Comparison of ENCODE assay signal across 17 cellular contexts in the genomic region with DNA sequence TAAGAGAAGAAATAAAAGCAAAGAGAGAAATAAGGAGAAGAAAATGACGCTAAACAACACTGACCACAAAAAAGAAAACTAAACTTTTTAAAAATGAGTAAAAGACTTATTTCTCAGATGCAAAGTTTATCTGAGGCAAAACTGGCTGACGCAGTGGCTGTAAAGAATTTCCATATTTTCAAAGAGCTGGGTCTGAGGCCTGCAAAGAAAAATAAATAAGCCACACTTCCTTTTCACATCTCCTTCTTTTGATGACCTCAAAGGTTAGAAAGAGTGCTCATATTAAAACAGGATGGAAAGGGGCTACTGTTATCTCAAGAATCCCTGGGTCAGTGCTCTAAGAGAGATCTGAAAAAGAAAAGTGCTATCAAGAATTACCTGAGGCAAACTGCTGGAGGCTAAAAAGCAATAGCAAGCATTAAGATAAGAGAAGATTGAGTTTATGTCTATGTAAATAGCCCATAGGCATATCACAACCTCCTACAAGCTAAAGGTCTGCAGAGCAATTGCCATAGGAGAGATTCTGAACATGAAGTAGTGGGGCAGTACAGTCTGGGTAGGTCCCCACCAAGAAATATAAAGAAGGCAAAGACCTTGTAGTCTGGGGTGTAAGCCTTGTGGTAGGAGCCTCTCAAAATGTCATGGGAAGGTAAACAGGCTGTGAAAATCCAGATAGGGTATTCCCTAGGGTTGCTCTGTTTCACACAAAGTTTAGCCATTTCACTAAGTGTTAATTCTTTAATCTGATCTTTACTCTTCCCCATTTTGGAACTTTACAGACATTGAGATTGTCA.
DNase-seq lines count a peak whose midpoint lies in the region; ATAC-seq and TF ChIP-seq lines count a peak whose summit lies in the region.
"Had no signal": no experiment of that assay in that cellular context is flagged by ENCODE, and none has a peak within 500 bp of the region (broad histone marks: within the 10 kb centered on the region; RNA-seq: fewer than 3 reads in every experiment).

No MANE protein-coding gene starts in this region.

- H2BK120ac ChIP-seq in neuronal stem cell (ENCODE audit: low read depth, low read length) = no peak overlapping the region

- H3K27me3 ChIP-seq in neuronal stem cell (ENCODE audit: control insufficient read depth in 3 of 3, insufficient read depth in 3 of 3, low read depth in 1 of 3, low read length in 3 of 3) (no peaks in the 10 kb centered on the region), vagina (no peaks in the 10 kb centered on the region)
- H3K27me3 ChIP-seq: uterus had no signal

- H3K79me1 ChIP-seq in neuronal stem cell (ENCODE audit: low read depth, low read length) = no peaks in the 10 kb centered on the region

- H3K4ac ChIP-seq in neuronal stem cell (ENCODE audit: low read length) = no peak overlapping the region

- peaks cover under 1% of the 10 kb centered on the region for H3K9me3 Mint-ChIP-seq in activated B cell treated with CpG ODN at 0.5 μM for 24 hours
- H3K9me3 Mint-ChIP-seq: memory B cell had no signal

- no peak overlapping the region for H3K9ac ChIP-seq in neuronal stem cell (ENCODE audit: low read depth, low read length, poor library complexity)

- no peak overlapping the region for H2BK12ac ChIP-seq in neuronal stem cell (ENCODE audit: low read length)

- ATAC-seq in GM18868 (IDR thresholded peaks at IDR 0.05; ENCODE audit: unreplicated experiment) (peak; percentile 42), HG02642 (IDR thresholded peaks at IDR 0.05; ENCODE audit: poor library complexity, unreplicated experiment) (peak; percentile 21), activated B cell treated with CpG ODN at 0.5 μM for 24 hours (ENCODE audit: low read depth) (no peak), GM19324 (IDR thresholded peaks at IDR 0.05; ENCODE audit: low FRiP score, unreplicated experiment) (no peak), HG02571 (IDR thresholded peaks at IDR 0.05; ENCODE audit: unreplicated experiment) (no peak)
- ATAC-seq: naive thymus-derived CD8-positive, alpha-beta T cell had no signal

- no peaks in the 10 kb centered on the region for H3K9me3 ChIP-seq in neuronal stem cell (replicated peaks in 1 of 2; ENCODE audit: control insufficient read depth in 2 of 2, insufficient read depth in 1 of 2, low read depth in 1 of 2, low read length in 2 of 2)
- H3K9me3 ChIP-seq in vagina = no peaks in the 10 kb centered on the region
- H3K9me3 ChIP-seq: uterus had no signal

- H2AFZ ChIP-seq in neuronal stem cell (ENCODE audit: low read length) = peak overlapping the region; percentile 19
- H2AFZ ChIP-seq: PC-9 had no signal

- H3K4me2 ChIP-seq in neuronal stem cell (ENCODE audit: insufficient read depth, low read length, poor library complexity, severe bottlenecking) = no peak overlapping the region
- H3K4me2 ChIP-seq: PC-9 had no signal

- POLR2A ChIA-PET in activated B cell treated with CpG ODN at 0.5 μM for 24 hours (lab: Charles Lee) = interaction anchor here (0.9 to 2.0 kb wide), 6 partner anchors 10 to 399 kb away, joined by 3 to 7 read pairs (median 4); a partner anchor contains a TSS

- CTCF ChIA-PET in activated B cell treated with CpG ODN at 0.5 μM for 24 hours (lab: Charles Lee) = no interaction called here

- H2BK5ac ChIP-seq in neuronal stem cell (ENCODE audit: low read length) = no peak overlapping the region

- peaks cover 75% of the 10 kb centered on the region for H3K4me1 Mint-ChIP-seq in activated B cell treated with CpG ODN at 0.5 μM for 24 hours

- H3K18ac ChIP-seq in neuronal stem cell (ENCODE audit: low read length) = no peak overlapping the region

- no peak overlapping the region for H3K14ac ChIP-seq in neuronal stem cell (ENCODE audit: low read length)

- H2BK15ac ChIP-seq in neuronal stem cell (ENCODE audit: low read length) = no peak overlapping the region

- H3K36me3 ChIP-seq in neuronal stem cell (replicated peaks in 1 of 2; ENCODE audit: control insufficient read depth in 2 of 2, insufficient read depth in 2 of 2, low read length in 2 of 2) = no peaks in the 10 kb centered on the region
- no peaks in the 10 kb centered on the region for H3K36me3 ChIP-seq in vagina
- H3K36me3 ChIP-seq: uterus had no signal

- no peaks in the 10 kb centered on the region for H3K4me1 ChIP-seq in neuronal stem cell (ENCODE audit: control insufficient read depth in 2 of 2, insufficient read depth in 1 of 2, low read depth in 1 of 2, low read length in 2 of 2)
- H3K4me1 ChIP-seq in vagina = no peaks in the 10 kb centered on the region
- H3K4me1 ChIP-seq: uterus had no signal

- no CpG with 5 or more reads among the region's 2 CpGs for WGBS in neuronal stem cell (ENCODE audit: extremely low coverage in 2 of 2, insufficient read length in 2 of 2, insufficient replicate concordance in 1 of 2), 2 donors

- H2AK5ac ChIP-seq in neuronal stem cell (ENCODE audit: low read depth, low read length) = no peak overlapping the region

- DNase-seq in activated B cell treated with CpG ODN at 0.5 μM for 24 hours = no peak
- DNase-seq in neuronal stem cell (ENCODE audit: low spot score) = no peak
- DNase-seq in vagina (ENCODE audit: extremely low spot score in 2 of 2) = no peak
- no peak for DNase-seq in central memory CD4-positive, alpha-beta T cell
- DNase-seq: amygdala; naive thymus-derived CD8-positive, alpha-beta T cell; NCI-H1417; NCI-H82; PC-9; stimulated activated CD4-positive, alpha-beta T cell treated with anti-CD3 and anti-CD28 coated beads, Interleukin-4, amount 100 ng/mL, for 24 hours; substantia nigra; uterus had no signal

- H3K27me3 Mint-ChIP-seq in activated B cell treated with CpG ODN at 0.5 μM for 24 hours = no peaks in the 10 kb centered on the region

- H3K36me3 Mint-ChIP-seq in activated B cell treated with CpG ODN at 0.5 μM for 24 hours (ENCODE audit: low read depth) = no peaks in the 10 kb centered on the region
- H3K36me3 Mint-ChIP-seq: naive thymus-derived CD8-positive, alpha-beta T cell had no signal

- H3K27ac ChIP-seq in neuronal stem cell (replicated peaks; ENCODE audit: low read length) = no peak overlapping the region
- no peak overlapping the region for H3K27ac ChIP-seq in vagina
- H3K27ac ChIP-seq: PC-9, uterus had no signal

- TF ChIP-seq CTCF in activated B cell treated with CpG ODN at 0.5 μM for 24 hours (IDR thresholded peaks at IDR 0.05) (no peak), vagina (IDR thresholded peaks at IDR 0.05) (no peak)

- no peak overlapping the region for H4K8ac ChIP-seq in neuronal stem cell (ENCODE audit: low read depth, low read length)

- no peak overlapping the region for H4K91ac ChIP-seq in neuronal stem cell (ENCODE audit: low read depth, low read length, poor library complexity)

- intact Hi-C loops in activated B cell treated with CpG ODN at 0.5 μM for 24 hours (cut with micrococcal nuclease) = loop anchor here (2.0 kb wide), 1 partner anchor 19 kb away; no protein-coding TSS in a partner anchor
- intact Hi-C loops in vagina (cut with DNase I) = no loop called here

- TF ChIP-seq POLR2A in vagina (IDR thresholded peaks at IDR 0.05) = no peak

- H3K27ac Mint-ChIP-seq in activated B cell treated with CpG ODN at 0.5 μM for 24 hours = peak overlapping the region; percentile 32
- H3K27ac Mint-ChIP-seq: memory B cell; naive thymus-derived CD8-positive, alpha-beta T cell had no signal

- no peak overlapping the region for H3K4me3 ChIP-seq in neuronal stem cell (ENCODE audit: low read length in 2 of 2)
- no peak overlapping the region for H3K4me3 ChIP-seq in vagina
- H3K4me3 ChIP-seq: PC-9, uterus had no signal

- H3K23ac ChIP-seq in neuronal stem cell (ENCODE audit: low read depth, low read length, poor library complexity) = no peak overlapping the region

- H3K4me3 Mint-ChIP-seq in activated B cell treated with CpG ODN at 0.5 μM for 24 hours = no peak overlapping the region
- H3K4me3 Mint-ChIP-seq: memory B cell; naive thymus-derived CD8-positive, alpha-beta T cell had no signal

Comparison
In these comparisons a context has a peak if more than half of its experiments do, and no peak if none do; other contexts are left out.
1. ATAC-seq: peak in GM18868 (single experiment) and HG02642 (single experiment); none in activated B cell treated with CpG ODN at 0.5 μM for 24 hours (single experiment), GM19324 (single experiment) and HG02571 (single experiment).